10 cellular contexts compared by ENCODE assay signal in genomic region chr6:11241793-11242201, GRCh38. TPM values are rescaled to one million over a fixed set of nuclear protein-coding genes. Genes with fewer than 3 reads are reported as not detected.
DNase-seq lines count a peak whose midpoint lies in the region; ATAC-seq, FAIRE-seq and TF ChIP-seq lines count a peak whose summit lies in the region.
"Had no signal": no experiment of that assay in that cellular context is flagged by ENCODE, and none has a peak within 500 bp of the region (broad histone marks: within the 10 kb centered on the region; RNA-seq: fewer than 3 reads in every experiment).

No MANE protein-coding gene starts in this region.

- no peak overlapping the region for H3K9ac ChIP-seq in H9 (ENCODE audit: extremely low read depth, insufficient read length, low read length)
- no peak overlapping the region for H3K9ac ChIP-seq in H1 (replicated peaks in 1 of 4; ENCODE audit: extremely low read depth in 1 of 4, low read depth in 3 of 4, low read length in 3 of 4)
- H3K9ac ChIP-seq in kidney (ENCODE audit: low read length in 2 of 2), result no peak overlapping the region

- H4K91ac ChIP-seq in H9 (ENCODE audit: insufficient read length, low read depth, low read length) (no peak overlapping the region), H1 (replicated peaks; ENCODE audit: insufficient read length, low read length) (no peak overlapping the region)

- H3K27me3 Mint-ChIP-seq in H9 (ENCODE audit: low read depth), result peaks cover 13% of the 10 kb centered on the region

- H3K23ac ChIP-seq in H9 (ENCODE audit: insufficient read length, low read depth, low read length) (no peak overlapping the region), H1 (ENCODE audit: insufficient read length) (no peak overlapping the region)

- TF ChIP-seq RAD21 in H1 (IDR thresholded peaks at IDR 0.05 in 1 of 2, conservative IDR thresholded peaks at IDR 0.05 in 1 of 2; ENCODE audit: low read depth in 2 of 2, low read length in 2 of 2), result peak; percentile 79 to 92

- H2BK5ac ChIP-seq in H9 (ENCODE audit: insufficient read length, low read length) (no peak overlapping the region), H1 (ENCODE audit: low read depth, low read length) (no peak overlapping the region)

- H3K36me3 ChIP-seq in H1 (ENCODE audit: control insufficient read depth in 2 of 4, insufficient read depth in 4 of 4, low read length in 3 of 4) (no peaks in the 10 kb centered on the region), kidney (ENCODE audit: control insufficient read depth in 1 of 2, insufficient read depth in 2 of 2, low read length in 2 of 2) (no peaks in the 10 kb centered on the region), sigmoid colon (no peaks in the 10 kb centered on the region), vagina (no peaks in the 10 kb centered on the region)
- H3K36me3 ChIP-seq: MG63 had no signal

- CTCF ChIA-PET in H1 (lab: Charles Lee; ENCODE audit: partially characterized antibody), result interaction anchor here (0.6 to 3.4 kb wide), 49 partner anchors 10 to 334 kb away, joined by 3 to 27 read pairs (median 4); partner anchors contain the start of gene NEDD9

- no peak overlapping the region for H3K27ac ChIP-seq in H9 (ENCODE audit: insufficient read length, low read depth, low read length)
- no peak overlapping the region for H3K27ac ChIP-seq in H1 (ENCODE audit: low read depth, low read length)
- no peak overlapping the region for H3K27ac ChIP-seq in kidney (ENCODE audit: low read depth in 2 of 2, low read length in 2 of 2)
- H3K27ac ChIP-seq in sigmoid colon, result no peak overlapping the region
- H3K27ac ChIP-seq in vagina, result no peak overlapping the region

- FAIRE-seq in H1 (lab: Jason Lieb, UNC) (no peak), kidney (lab: Jason Lieb, UNC) (no peak)

- POLR2A ChIA-PET in H1 (lab: Charles Lee; ENCODE audit: partially characterized antibody), result interaction anchor here (1.6 kb wide), 1 partner anchor 9 kb away, joined by 6 read pairs; the partner anchor contains the start of gene NEDD9

- H3K9me3 ChIP-seq in H9 (ENCODE audit: control insufficient read depth, low read depth, low read length), result no peaks in the 10 kb centered on the region
- H3K9me3 ChIP-seq in H1 (ENCODE audit: insufficient read depth in 2 of 2, low read depth in 1 of 2, low read length in 1 of 2), result no peaks in the 10 kb centered on the region
- H3K9me3 ChIP-seq in kidney (ENCODE audit: control insufficient read depth in 1 of 2, low read length in 2 of 2), result no peaks in the 10 kb centered on the region
- H3K9me3 ChIP-seq in sigmoid colon, result no peaks in the 10 kb centered on the region
- H3K9me3 ChIP-seq in vagina, result no peaks in the 10 kb centered on the region
- H3K9me3 ChIP-seq: MG63 had no signal

- H3K4me2 ChIP-seq in H9 (ENCODE audit: insufficient read depth, insufficient read length, low read length), result no peak overlapping the region
- H3K4me2 ChIP-seq in H1 (ENCODE audit: insufficient read depth in 1 of 2, low read depth in 2 of 2, low read length in 2 of 2), result no peak overlapping the region; a peak in 1 of 4 replicates

- TF ChIP-seq CTCF in H9 (conservative IDR thresholded peaks at IDR 0.05), result peak; percentile 93
- TF ChIP-seq CTCF in H1 (IDR thresholded peaks at IDR 0.05; ENCODE audit: control extremely low read depth in 1 of 3, insufficient read depth in 1 of 3, low read depth in 1 of 3, low read length in 3 of 3), result peak; percentile 86 to 94 (median 94)
- peak; percentile 87 for TF ChIP-seq CTCF in kidney (IDR thresholded peaks at IDR 0.05; ENCODE audit: borderline replicate concordance, extremely low read depth, insufficient read depth)
- TF ChIP-seq CTCF in sigmoid colon (IDR thresholded peaks at IDR 0.05), result peak in 3 of 4 experiments; percentile 12 to 32 (median 24)
- peak in 1 of 3 experiments; percentile 32 for TF ChIP-seq CTCF in vagina (IDR thresholded peaks at IDR 0.05)

- H4K20me1 ChIP-seq in H9 (ENCODE audit: control insufficient read depth, insufficient read depth, insufficient read length), result no peaks in the 10 kb centered on the region
- H4K20me1 ChIP-seq in H1 (replicated peaks in 1 of 2; ENCODE audit: control insufficient read depth in 1 of 2, insufficient read depth in 2 of 2, low read length in 2 of 2), result no peaks in the 10 kb centered on the region

- no peak overlapping the region for H4K8ac ChIP-seq in H9 (replicated peaks; ENCODE audit: insufficient read length, low read depth, low read length)
- H4K8ac ChIP-seq in H1 (ENCODE audit: extremely low read depth, insufficient read depth, low read length), result no peak overlapping the region

- TF ChIP-seq POLR2A in H1 (IDR thresholded peaks at IDR 0.05; ENCODE audit: control extremely low read depth in 1 of 2, low read depth in 2 of 2, low read length in 2 of 2), result no peak
- TF ChIP-seq POLR2A in sigmoid colon (IDR thresholded peaks at IDR 0.05), result no peak
- no peak for TF ChIP-seq POLR2A in vagina (IDR thresholded peaks at IDR 0.05)

- H3K4me3 ChIP-seq in H1 (ENCODE audit: extremely low read depth in 1 of 4, insufficient read depth in 2 of 4, low read depth in 3 of 4, low read length in 4 of 4) (no peak overlapping the region), kidney (ENCODE audit: low read length in 2 of 2) (no peak overlapping the region), sigmoid colon (no peak overlapping the region), vagina (no peak overlapping the region)
- H3K4me3 ChIP-seq: MG63 had no signal

- no peak overlapping the region for H3K4me3 Mint-ChIP-seq in H9

- no peak overlapping the region for H3K18ac ChIP-seq in H9 (ENCODE audit: insufficient read length, low read depth, low read length)
- H3K18ac ChIP-seq in H1 (ENCODE audit: extremely low read depth, low read length), result no peak overlapping the region

- TF ChIP-seq EP300 in H1 (IDR thresholded peaks at IDR 0.05; ENCODE audit: borderline replicate concordance in 1 of 2, low read depth in 2 of 2, low read length in 2 of 2) (peak in 1 of 2 experiments; percentile 50; a peak in 1 of 3 replicates), sigmoid colon (IDR thresholded peaks at IDR 0.05) (no peak)

- no peak overlapping the region for H3K27ac Mint-ChIP-seq in H9

- H4K5ac ChIP-seq in H9 (ENCODE audit: insufficient read length, low read depth, low read length) (no peak overlapping the region), H1 (ENCODE audit: insufficient read length, low read depth, low read length) (no peak overlapping the region)

- H3K4ac ChIP-seq in H9 (ENCODE audit: low read depth, low read length) (no peak overlapping the region), H1 (replicated peaks; ENCODE audit: insufficient read length, low read depth, low read length) (no peak overlapping the region)

- no peak overlapping the region for H3T11ph ChIP-seq in H9 (ENCODE audit: low read length)

- H3K79me2 ChIP-seq in H9 (ENCODE audit: insufficient read depth, low read length) (no peaks in the 10 kb centered on the region), H1 (ENCODE audit: control insufficient read depth in 1 of 2, insufficient read depth in 2 of 2, low read length in 2 of 2) (no peaks in the 10 kb centered on the region)

- H3K27me3 ChIP-seq in H9 (ENCODE audit: insufficient read depth, low read length) (0 out of 2 replicates have a peak, but pooled peaks cover 3% of the 10 kb centered on the region), H1 (replicated peaks in 1 of 4; ENCODE audit: control insufficient read depth in 3 of 4, extremely low read depth in 1 of 4, insufficient read depth in 3 of 4, low read length in 3 of 4) (peaks cover 0 to 7% (median 5%) of the 10 kb centered on the region in 4 experiments; a peak in 4 of 7 replicates), sigmoid colon (no peaks in the 10 kb centered on the region), vagina (no peaks in the 10 kb centered on the region)
- H3K27me3 ChIP-seq: MG63 had no signal

- no peaks in the 10 kb centered on the region for H3K9me3 Mint-ChIP-seq in H9

- intact Hi-C loops in kidney (cut with DNase I) (no loop called here), sigmoid colon (cut with DNase I) (no loop called here), vagina (cut with DNase I) (loop anchor here (5.0 to 10.0 kb wide), 2 partner anchors 253 to 1811 kb away; no protein-coding TSS in a partner anchor)

- H2BK20ac ChIP-seq in H9 (ENCODE audit: low read depth, low read length, poor library complexity, severe bottlenecking) (no peak overlapping the region), H1 (ENCODE audit: low read length) (no peak overlapping the region)

- peaks cover 0 to 2% (median 0%) of the 10 kb centered on the region in 3 experiments; a peak in 1 of 7 replicates for H3K36me3 Mint-ChIP-seq in H9 (ENCODE audit: insufficient read depth in 1 of 3, low read depth in 3 of 3)

- H3K23me2 ChIP-seq in H9 (ENCODE audit: insufficient read length, low read depth, low read length, poor library complexity, severe bottlenecking) (no peaks in the 10 kb centered on the region), H1 (ENCODE audit: low read depth, low read length) (no peaks in the 10 kb centered on the region)

- no peak for ATAC-seq in GM19463 (IDR thresholded peaks at IDR 0.05; ENCODE audit: unreplicated experiment)

- H3K14ac ChIP-seq in H9 (ENCODE audit: insufficient read depth, low read length), result no peak overlapping the region
- no peak overlapping the region for H3K14ac ChIP-seq in H1 (ENCODE audit: insufficient read length)

- H2BK120ac ChIP-seq in H9 (ENCODE audit: low read depth, low read length, poor library complexity, severe bottlenecking), result no peak overlapping the region
- H2BK120ac ChIP-seq in H1 (replicated peaks; ENCODE audit: low read depth, low read length), result no peak overlapping the region

- H2AFZ ChIP-seq in H9 (ENCODE audit: low read length) (peak overlapping the region; percentile 14), H1 (ENCODE audit: low read length) (peak overlapping the region; percentile 97; the same call in 1 of the 2 replicates)

- H3K79me1 ChIP-seq in H9 (ENCODE audit: insufficient read depth, low read depth, low read length, poor library complexity, severe bottlenecking) (no peaks in the 10 kb centered on the region), H1 (ENCODE audit: low read depth, low read length) (no peaks in the 10 kb centered on the region)

- no peak overlapping the region for H3K56ac ChIP-seq in H9 (ENCODE audit: insufficient read length, low read depth, low read length)
- H3K56ac ChIP-seq in H1 (replicated peaks; ENCODE audit: insufficient read length, low read depth, low read length), result no peak overlapping the region

- peaks cover 2% of the 10 kb centered on the region; the same call in 1 of the 2 replicates for H3K4me1 ChIP-seq in H9 (ENCODE audit: insufficient read depth, low read length)
- peaks cover 0 to 3% (median 1%) of the 10 kb centered on the region in 4 experiments; a peak in 4 of 7 replicates for H3K4me1 ChIP-seq in H1 (replicated peaks in 1 of 4; ENCODE audit: control insufficient read depth in 3 of 4, insufficient read depth in 4 of 4, low read length in 3 of 4)
- H3K4me1 ChIP-seq in kidney (ENCODE audit: control insufficient read depth in 1 of 2, insufficient read depth in 1 of 2, low read depth in 1 of 2, low read length in 2 of 2), result peaks cover 4 to 8% of the 10 kb centered on the region in 2 donors
- peaks cover 0 to 20% (median 16%) of the 10 kb centered on the region in 4 donors for H3K4me1 ChIP-seq in sigmoid colon
- peaks cover 26% of the 10 kb centered on the region for H3K4me1 ChIP-seq in vagina

- no peak overlapping the region for H2AK5ac ChIP-seq in H9 (ENCODE audit: insufficient read length, low read length)
- no peak overlapping the region for H2AK5ac ChIP-seq in H1 (ENCODE audit: low read depth, low read length)

- no CpG with 5 or more reads among the region's 17 CpGs for WGBS in H9 (ENCODE audit: extremely low coverage, insufficient read length, low lambda C conversion rate)
- WGBS in H1 (ENCODE audit: extremely low coverage in 1 of 2, insufficient coverage in 1 of 2, insufficient read length in 1 of 2, insufficient replicate concordance in 2 of 2, low coverage in 1 of 2, low lambda C conversion rate in 2 of 2, missing lambda C conversion rate in 1 of 2), 2 experiments, result 39% methylated on average over 17 of the region's 17 CpGs; no CpG with 5 or more reads in 1 of the 2 experiments
- 81 to 82% methylated on average over 17 of the region's 17 CpGs for WGBS in sigmoid colon, 2 donors

- H2BK12ac ChIP-seq in H9 (ENCODE audit: insufficient read length, low read depth, low read length) (no peak overlapping the region), H1 (ENCODE audit: low read depth, low read length) (peak overlapping the region; percentile 1; the same call in 1 of the 2 replicates)

- DNase-seq in H9, result peak; percentile 86
- peak; percentile 38 to 91 for DNase-seq in H1 (ENCODE audit: low read depth in 1 of 2, low spot score in 2 of 2)
- peak; percentile 82 for DNase-seq in kidney
- DNase-seq in sigmoid colon, result peak; percentile 79
- DNase-seq in NCI-H1436 treated with DMSO at 0.1 percent for 48 hours (lab: John Stamatoyannopoulos, UW), result no peak
- DNase-seq in NCI-H510A treated with DMSO at 0.1 percent for 48 hours (lab: John Stamatoyannopoulos, UW), result no peak
- no peak for DNase-seq in vagina (ENCODE audit: extremely low spot score in 2 of 2)
- DNase-seq: DMS79, MG63 had no signal

- peaks cover 0 to 3% of the 10 kb centered on the region in 2 experiments for H3K4me1 Mint-ChIP-seq in H9

- H2BK15ac ChIP-seq in H9 (ENCODE audit: low read depth, low read length) (no peak overlapping the region), H1 (ENCODE audit: low read length) (no peak overlapping the region)

RNA-seq across cellular contexts. Expression of gene NEDD9, which starts 9.3 kb away (rescaled TPM):
- total RNA-seq in H9 (2021), result 5.5 and 5.8 TPM in 2 replicates
- total RNA-seq in H1 (2021; fragmentation: NEBNext Ultra II Directional; extraction: Animal tissue kit (Norgen Biotek cat#: 25700)), result 12.0 and 12.8 TPM in 2 replicates
- polyA plus RNA-seq in H1 (2011; rRNA removed), result 3.6 and 5.7 TPM in 2 replicates
- polyA plus RNA-seq in H1 (2011; cell fraction: cytosol; rRNA removed), result 5.1 TPM
- polyA plus RNA-seq in H1 (2011; cell fraction: nucleus; rRNA removed), result 6.5 TPM
- polyA plus RNA-seq in H1 (2012, experiment 1 of 2), result 2.8 to 5.6 TPM (median 3.9 TPM) in 4 replicates
- 1.6 TPM for polyA plus RNA-seq in H1 (2012, experiment 2 of 2)
- polyA plus RNA-seq in H1 (2013, experiment 1 of 2), result 4.9 TPM
- polyA plus RNA-seq in H1 (2013, experiment 2 of 2), result 4.8 TPM
- polyA minus RNA-seq in H1 (2011; rRNA and poly(A)+ RNA removed), result 10.0 and 13.9 TPM in 2 replicates
- 5.9 TPM for polyA minus RNA-seq in H1 (2011; cell fraction: cytosol; rRNA and poly(A)+ RNA removed)
- polyA minus RNA-seq in H1 (2011; cell fraction: nucleus; rRNA and poly(A)+ RNA removed), result 5.2 TPM
- total RNA-seq in kidney, result 101 TPM
- 19.2 TPM for polyA plus RNA-seq in kidney (ENCODE audit: insufficient read depth, low read depth, low replicate concordance)
- total RNA-seq in sigmoid colon, result 10 to 100 TPM; 13.8 to 21.4 (median 20.0) TPM
- polyA plus RNA-seq in sigmoid colon, result 10 to 100 TPM; 20.5 to 42.5 (median 23.4) TPM
- total RNA-seq in vagina, result 45.4 TPM

Comparison
In these comparisons a context has a peak if more than half of its experiments do, and no peak if none do; other contexts are left out.
1. DNase-seq: peak in H9 (single experiment), H1 (2 of 2), kidney (single experiment) and sigmoid colon (single experiment); none in NCI-H1436 treated with DMSO at 0.1 percent for 48 hours (single experiment), NCI-H510A treated with DMSO at 0.1 percent for 48 hours (single experiment) and vagina (0 of 2).